In the genomic region with DNA sequence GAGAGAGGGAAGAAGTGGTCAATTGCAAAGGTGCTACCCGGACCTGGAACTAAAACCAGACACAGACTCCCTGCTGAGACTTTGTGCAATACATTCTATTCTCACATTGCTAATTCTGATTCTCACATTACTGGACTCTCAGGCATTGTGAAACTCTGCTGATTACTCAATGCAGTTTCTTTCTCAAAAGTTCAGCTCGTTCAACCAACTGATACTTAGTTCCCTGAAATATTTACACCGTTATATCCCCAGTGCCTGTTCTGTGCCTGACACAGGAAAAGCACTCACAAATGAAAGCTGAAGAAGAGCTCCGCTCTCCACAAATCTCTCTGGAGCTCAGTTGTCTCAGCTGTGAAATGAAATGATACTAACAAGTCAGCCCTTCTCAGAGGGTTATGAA, we compare ENCODE assay signal across 10 cellular contexts. TPM values are rescaled to one million over a fixed set of nuclear protein-coding genes. Genes with fewer than 3 reads are reported as not detected.
DNase-seq lines count a peak whose midpoint lies in the region; ATAC-seq and TF ChIP-seq lines count a peak whose summit lies in the region.
"Had no signal": no experiment of that assay in that cellular context is flagged by ENCODE, and none has a peak within 500 bp of the region (broad histone marks: within the 10 kb centered on the region; RNA-seq: fewer than 3 reads in every experiment).

No MANE protein-coding gene starts in this region.

- no peak overlapping the region for H3K4me3 ChIP-seq in astrocyte of the spinal cord (ENCODE audit: low read depth, low read length)
- no peak overlapping the region for H3K4me3 ChIP-seq in lung
- H3K4me3 ChIP-seq in effector memory CD4-positive, alpha-beta T cell (ENCODE audit: insufficient read depth, low read depth, low read length, poor library complexity, severe bottlenecking): no peak overlapping the region

- WGBS in lung, 2 donors: 9 to 10% methylated on average over 4 of the region's 4 CpGs

- peak overlapping the region in 1 of 2 donors; percentile 64 for H3K27ac ChIP-seq in lung (ENCODE audit: low read depth in 1 of 2, low read length in 1 of 2)
- H3K27ac ChIP-seq in effector memory CD4-positive, alpha-beta T cell (ENCODE audit: insufficient read depth, low read length, poor library complexity, severe bottlenecking): no peak overlapping the region

- peak; percentile 63 for ATAC-seq in lung (ENCODE audit: insufficient read depth, low FRiP score)
- ATAC-seq: activated CD8-positive, alpha-beta T cell treated with anti-CD3 and anti-CD28 coated beads, Interleukin-2, amount 10 ng/mL, durations not matched to agents 7 days and 5 days had no signal

- H3K27me3 ChIP-seq in lung (ENCODE audit: control insufficient read depth, insufficient read depth): no peaks in the 10 kb centered on the region
- no peaks in the 10 kb centered on the region for H3K27me3 ChIP-seq in effector memory CD4-positive, alpha-beta T cell (replicated peaks; ENCODE audit: control insufficient read depth, insufficient read depth, low read length, poor library complexity, severe bottlenecking)

- TF ChIP-seq CTCF in astrocyte of the spinal cord (IDR thresholded peaks at IDR 0.05; ENCODE audit: low read depth, low read length): no peak
- TF ChIP-seq CTCF in lung (IDR thresholded peaks at IDR 0.05; ENCODE audit: control extremely low read depth, extremely low read depth): no peak

- in situ Hi-C loops in astrocyte of the spinal cord (cut with HindIII; ENCODE audit: low sequenced_read_pairs): no loop called here

- no peaks in the 10 kb centered on the region for H3K36me3 ChIP-seq in lung (ENCODE audit: control insufficient read depth in 2 of 2, insufficient read depth in 2 of 2, low read length in 2 of 2)
- no peaks in the 10 kb centered on the region for H3K36me3 ChIP-seq in effector memory CD4-positive, alpha-beta T cell (ENCODE audit: control insufficient read depth, insufficient read depth, low read length)

- DNase-seq in AG08396 (ENCODE audit: low spot score): peak; percentile 8
- peak; percentile 3 for DNase-seq in HT1080 (ENCODE audit: low read depth)
- peak; percentile 7 for DNase-seq in astrocyte of the spinal cord (ENCODE audit: low read depth, low spot score)
- peak; percentile 39 for DNase-seq in lung (ENCODE audit: low spot score)
- no peak for DNase-seq in activated CD8-positive, alpha-beta memory T cell treated with anti-CD3 and anti-CD28 coated beads, Interleukin-2, amount 50 U/mL, for 48 hours
- no peak for DNase-seq in NCI-H1930 (lab: John Stamatoyannopoulos, UW)
- no peak for DNase-seq in stimulated activated CD4-positive, alpha-beta T cell treated with anti-CD3 and anti-CD28 coated beads, Interleukin-4, amount 100 ng/mL, for 24 hours
- DNase-seq in effector memory CD4-positive, alpha-beta T cell: no peak
- DNase-seq: activated CD8-positive, alpha-beta T cell treated with anti-CD3 and anti-CD28 coated beads, Interleukin-2, amount 10 ng/mL, durations not matched to agents 7 days and 5 days had no signal

- H3K9me3 ChIP-seq in lung (ENCODE audit: control insufficient read depth in 2 of 2, insufficient read depth in 1 of 2, low read length in 1 of 2): no peaks in the 10 kb centered on the region
- no peaks in the 10 kb centered on the region for H3K9me3 ChIP-seq in effector memory CD4-positive, alpha-beta T cell (ENCODE audit: control insufficient read depth, low read length)

- H3K4me1 ChIP-seq in lung (ENCODE audit: control insufficient read depth in 2 of 2, insufficient read depth in 2 of 2, low read length in 2 of 2): peaks cover 0 to 14% of the 10 kb centered on the region in 2 donors
- no peaks in the 10 kb centered on the region for H3K4me1 ChIP-seq in effector memory CD4-positive, alpha-beta T cell (ENCODE audit: control insufficient read depth, insufficient read depth, low read length, poor library complexity, severe bottlenecking)

RNA-seq across cellular contexts. Expression of gene SLPI, which starts 0.5 kb away (rescaled TPM):
- total RNA-seq in HT1080 (2014; rRNA removed; shearing (Covaris generic)): not detected in 2 replicates
- polyA plus RNA-seq in HT1080 (2015; cell fraction: cytosol; rRNA removed): not detected in 2 replicates
- polyA plus RNA-seq in HT1080 (2015; cell fraction: nucleus; rRNA removed): not detected in 2 replicates
- total RNA-seq in lung: 1,000 to 10,000 TPM in 1 of 2 donors, 100 to 1,000 TPM in 1; 451 to 1,312 TPM
- 1,000 to 10,000 TPM; 2,300 to 8,409 TPM for polyA plus RNA-seq in lung
- total RNA-seq: activated CD8-positive, alpha-beta T cell treated with anti-CD3 and anti-CD28 coated beads, Interleukin-2, amount 10 ng/mL, durations not matched to agents 7 days and 5 days had no signal

RNA-seq across cellular contexts. Expression of gene SEMG2, which starts 33.7 kb away (rescaled TPM):
- not detected in 2 replicates for total RNA-seq in HT1080 (2014; rRNA removed; shearing (Covaris generic))
- not detected in 2 replicates for polyA plus RNA-seq in HT1080 (2015; cell fraction: cytosol; rRNA removed)
- polyA plus RNA-seq in HT1080 (2015; cell fraction: nucleus; rRNA removed): not detected in 2 replicates
- total RNA-seq in lung: not detected
- polyA plus RNA-seq in lung: not detected
- total RNA-seq: activated CD8-positive, alpha-beta T cell treated with anti-CD3 and anti-CD28 coated beads, Interleukin-2, amount 10 ng/mL, durations not matched to agents 7 days and 5 days; cerebellum had no signal

RNA-seq across cellular contexts. Expression of gene SEMG1, which starts 48.0 kb away (rescaled TPM):
- not detected in 2 replicates for total RNA-seq in HT1080 (2014; rRNA removed; shearing (Covaris generic))
- not detected in 2 replicates for polyA plus RNA-seq in HT1080 (2015; cell fraction: cytosol; rRNA removed)
- polyA plus RNA-seq in HT1080 (2015; cell fraction: nucleus; rRNA removed): not detected in 2 replicates
- under 1 TPM in 1 of 2 donors, not detected in 1; 0.14 TPM for total RNA-seq in lung
- not detected for polyA plus RNA-seq in lung
- total RNA-seq: activated CD8-positive, alpha-beta T cell treated with anti-CD3 and anti-CD28 coated beads, Interleukin-2, amount 10 ng/mL, durations not matched to agents 7 days and 5 days; cerebellum had no signal

RNA-seq across cellular contexts. Expression of gene RBPJL, which starts 51.8 kb away (rescaled TPM):
- total RNA-seq in HT1080 (2014; rRNA removed; shearing (Covaris generic)): not detected in 2 replicates
- not detected in 2 replicates for polyA plus RNA-seq in HT1080 (2015; cell fraction: cytosol; rRNA removed)
- not detected in 2 replicates for polyA plus RNA-seq in HT1080 (2015; cell fraction: nucleus; rRNA removed)
- total RNA-seq in lung: under 1 TPM in 1 of 2 donors, not detected in 1; 0.12 TPM
- not detected for polyA plus RNA-seq in lung
- total RNA-seq: activated CD8-positive, alpha-beta T cell treated with anti-CD3 and anti-CD28 coated beads, Interleukin-2, amount 10 ng/mL, durations not matched to agents 7 days and 5 days; cerebellum had no signal

RNA-seq across cellular contexts. Expression of gene MATN4, which starts 53.2 kb away (rescaled TPM):
- 0.10 TPM in 1 of 2 replicates, not detected in the other for total RNA-seq in HT1080 (2014; rRNA removed; shearing (Covaris generic))
- polyA plus RNA-seq in HT1080 (2015; cell fraction: cytosol; rRNA removed): 0.24 and 0.36 TPM in 2 replicates
- polyA plus RNA-seq in HT1080 (2015; cell fraction: nucleus; rRNA removed): 0.33 and 0.42 TPM in 2 replicates
- total RNA-seq in lung: under 1 TPM; 0.46 to 0.49 TPM
- under 1 TPM; 0.14 to 0.24 TPM for polyA plus RNA-seq in lung
- total RNA-seq: cerebellum had no signal

Comparison
In these comparisons a context has a peak if more than half of its experiments do, and no peak if none do; other contexts are left out.
1. DNase-seq: peak in AG08396 (single experiment), HT1080 (single experiment), astrocyte of the spinal cord (single experiment) and lung (single experiment); none in activated CD8-positive, alpha-beta memory T cell treated with anti-CD3 and anti-CD28 coated beads, Interleukin-2, amount 50 U/mL, for 48 hours (single experiment), NCI-H1930 (0 of 2), stimulated activated CD4-positive, alpha-beta T cell treated with anti-CD3 and anti-CD28 coated beads, Interleukin-4, amount 100 ng/mL, for 24 hours (single experiment) and effector memory CD4-positive, alpha-beta T cell (0 of 3).
2. RNA of gene SLPI, which starts 0.5 kb away (total RNA-seq): 451 to 1,312 TPM in lung; not detected in HT1080; every median in the first group is over 100 times any median in the second.